In genomic region chr1:114510235-114511047, GRCh38 we compare ENCODE assay signal across 8 cellular contexts. TPM values are rescaled to one million over a fixed set of nuclear protein-coding genes. Genes with fewer than 3 reads are reported as not detected.
DNase-seq lines count a peak whose midpoint lies in the region; ATAC-seq and TF ChIP-seq lines count a peak whose summit lies in the region.

No MANE protein-coding gene starts in this region.

- in situ Hi-C loops in Caki2 (cut with HindIII; ENCODE audit: low pct_unique_long_range_greater_than_20kb, low sequenced_read_pairs): no loop called here

- DNase-seq in Caki2 (ENCODE audit: low read depth): peak; percentile 67
- peak; percentile 87 for DNase-seq in GM20000 (ENCODE audit: low spot score)
- peak; percentile 48 for DNase-seq in SW480 (ENCODE audit: low spot score)
- peak in 1 of 2 donors; percentile 67 for DNase-seq in ascending aorta (ENCODE audit: low spot score in 2 of 2)
- no peak for DNase-seq in skeletal muscle cell (ENCODE audit: low read depth)
- no peak for DNase-seq in NCI-H1930 (lab: John Stamatoyannopoulos, UW)

- peaks cover 0 to 24% of the 10 kb centered on the region in 2 donors for H3K4me1 ChIP-seq in ascending aorta
- peaks cover 2% of the 10 kb centered on the region for H3K4me1 ChIP-seq in iPS-15b (ENCODE audit: control insufficient read depth, insufficient read depth, low read length)

- peak; percentile 64 for ATAC-seq in HG03571 (IDR thresholded peaks at IDR 0.05; ENCODE audit: unreplicated experiment)

- no peaks in the 10 kb centered on the region for H3K36me3 ChIP-seq in ascending aorta
- no peaks in the 10 kb centered on the region for H3K36me3 ChIP-seq in iPS-15b (ENCODE audit: control insufficient read depth, insufficient read depth, low read length)

- peak overlapping the region; percentile 78 to 92 for H3K4me3 ChIP-seq in ascending aorta
- peak overlapping the region; percentile 88 for H3K4me3 ChIP-seq in iPS-15b (ENCODE audit: low read depth, low read length)
- H3K4me3 ChIP-seq in skeletal muscle cell (ENCODE audit: low read depth, low read length): peak overlapping the region; percentile 93

- no peaks in the 10 kb centered on the region for H3K9me3 ChIP-seq in ascending aorta
- H3K9me3 ChIP-seq in iPS-15b (ENCODE audit: control insufficient read depth, insufficient read depth, low read length): no peaks in the 10 kb centered on the region

- H3K9ac ChIP-seq in iPS-15b (ENCODE audit: low read depth, low read length): peak overlapping the region; percentile 86

- intact Hi-C loops in ascending aorta (cut with DNase I): loop anchor here (1.0 to 10.0 kb wide), 8 partner anchors 70 to 698 kb away; partner anchors contain the start of genes AP4B1, BCAS2, DCLRE1B and DENND2C

- H3K27ac ChIP-seq in ascending aorta: peak overlapping the region; percentile 91 to 98

- H3K27me3 ChIP-seq in ascending aorta (no peaks in the 10 kb centered on the region), iPS-15b (ENCODE audit: control insufficient read depth, insufficient read depth, low read length) (peaks cover 3% of the 10 kb centered on the region)

- TF ChIP-seq CTCF in GM20000 (IDR thresholded peaks at IDR 0.05; ENCODE audit: extremely low read depth, missing control alignments) (no peak), ascending aorta (IDR thresholded peaks at IDR 0.05) (no peak)

RNA-seq across cellular contexts. Expression of gene TRIM33, which starts 0.6 kb away (rescaled TPM):
- total RNA-seq in Caki2 (2014; rRNA removed; shearing (Covaris generic); ENCODE audit: low replicate concordance): 7.9 and 10.7 TPM in 2 replicates
- total RNA-seq in ascending aorta: 42.5 TPM

Comparison
In these comparisons a context has a peak if more than half of its experiments do, and no peak if none do; other contexts are left out.
1. DNase-seq: peak in Caki2 (single experiment), GM20000 (single experiment) and SW480 (single experiment); none in skeletal muscle cell (single experiment) and NCI-H1930 (0 of 2).
2. Peak in every context shown above with its lines, with median percentiles within 50 percentile points of each other: H3K4me3 ChIP-seq.